8 cellular contexts compared by ENCODE assay signal in the genomic region with DNA sequence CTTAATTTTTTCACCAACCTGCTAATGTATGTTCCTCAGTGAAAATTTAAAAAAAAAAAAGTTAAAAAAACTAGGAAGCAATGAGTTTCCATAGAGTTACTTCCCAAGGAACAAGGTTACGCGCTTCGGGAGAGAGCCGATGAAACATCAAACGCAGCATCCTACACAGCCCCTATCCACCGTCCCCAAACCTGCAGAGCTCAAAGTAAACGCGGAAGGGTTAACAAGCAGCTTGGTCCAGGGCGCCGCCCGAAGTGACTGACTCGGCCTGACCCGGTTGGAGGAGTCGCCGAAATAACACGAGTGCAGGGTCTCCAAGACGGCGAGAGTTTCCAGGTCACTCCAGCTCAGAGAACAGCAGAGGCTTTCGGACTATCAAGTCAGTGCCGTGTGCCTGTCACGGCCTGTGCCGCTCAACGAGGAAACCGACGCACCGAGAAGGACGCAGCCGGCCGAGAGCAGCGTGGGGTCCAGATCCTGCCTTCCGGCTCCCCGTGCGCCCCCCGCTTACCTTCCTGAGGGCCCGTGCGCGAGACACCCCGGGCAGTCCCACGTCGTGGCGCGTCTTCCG.
DNase-seq lines count a peak whose midpoint lies in the region; ATAC-seq and TF ChIP-seq lines count a peak whose summit lies in the region.

No MANE protein-coding gene starts in this region.

- H3K9me3 ChIP-seq in mucosa of stomach (ENCODE audit: control insufficient read depth, low read length): no peaks in the 10 kb centered on the region

- H3K4me3 ChIP-seq in epithelial cell of esophagus (ENCODE audit: low read length): peak overlapping the region; percentile 81
- peak overlapping the region; percentile 67 for H3K4me3 ChIP-seq in mucosa of stomach (ENCODE audit: low read length)

- peak overlapping the region; percentile 83 for H3K9ac ChIP-seq in mucosa of stomach (ENCODE audit: low read length)

- no peaks in the 10 kb centered on the region for H3K36me3 ChIP-seq in mucosa of stomach (ENCODE audit: control insufficient read depth, insufficient read depth, low read length)

- no peaks in the 10 kb centered on the region for H3K27me3 ChIP-seq in mucosa of stomach (ENCODE audit: control insufficient read depth, insufficient read depth, low read length)

- TF ChIP-seq CTCF in epithelial cell of esophagus (IDR thresholded peaks at IDR 0.05; ENCODE audit: insufficient read depth, low read depth, low read length, missing control alignments): no peak

- peak; percentile 33 for ATAC-seq in GM19397 (IDR thresholded peaks at IDR 0.05; ENCODE audit: unreplicated experiment)
- peak; percentile 19 for ATAC-seq in HG03457 (IDR thresholded peaks at IDR 0.05; ENCODE audit: unreplicated experiment)

- peaks cover 13% of the 10 kb centered on the region for H3K4me1 ChIP-seq in mucosa of stomach (ENCODE audit: control insufficient read depth, insufficient read depth, low read length)

- peak; percentile 61 for DNase-seq in DMS53 treated with DMSO at 0.1 percent for 48 hours (lab: John Stamatoyannopoulos, UW; ENCODE audit: unreplicated experiment)
- peak; percentile 57 for DNase-seq in SW480 (ENCODE audit: low spot score)
- DNase-seq in epithelial cell of esophagus (ENCODE audit: low read depth): peak; percentile 48
- DNase-seq in D341Med (ENCODE audit: low spot score): no peak
- no peak for DNase-seq in midbrain (lab: John Stamatoyannopoulos, UW)

Comparison
In these comparisons a context has a peak if more than half of its experiments do, and no peak if none do; other contexts are left out.
1. DNase-seq: peak in DMS53 treated with DMSO at 0.1 percent for 48 hours (single experiment), SW480 (single experiment) and epithelial cell of esophagus (single experiment); none in D341Med (single experiment) and midbrain (single experiment).